In the genomic region with DNA sequence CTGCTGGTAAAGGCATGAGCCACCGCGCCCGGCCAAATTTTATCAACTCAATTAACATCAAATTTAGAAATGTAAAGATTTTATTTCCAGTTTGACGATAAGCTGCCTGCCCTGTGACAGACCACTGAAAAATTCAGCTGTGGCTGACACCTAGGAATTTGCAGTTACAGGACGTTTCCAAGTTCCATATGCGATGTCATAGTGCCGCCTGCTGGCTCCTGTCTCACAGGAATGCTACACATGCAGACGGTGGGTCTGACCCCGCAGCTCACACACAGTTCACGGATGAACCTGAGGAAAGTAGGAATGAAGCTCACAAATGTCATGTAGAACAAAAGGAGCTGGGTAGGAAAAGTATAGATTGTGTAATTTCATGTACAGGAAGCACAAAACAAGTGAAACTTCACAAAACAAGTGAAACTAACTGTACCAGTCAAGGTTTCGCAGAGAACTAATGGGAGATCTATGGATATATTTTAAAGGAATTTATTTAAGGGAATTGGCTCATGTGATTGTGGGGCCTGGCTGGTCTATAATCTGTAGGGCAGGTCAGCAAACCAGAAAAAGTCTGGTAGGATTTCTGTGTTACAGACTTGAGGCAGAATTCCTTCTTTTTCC, we compare ENCODE assay signal across 8 cellular contexts. TPM values are rescaled to one million over a fixed set of nuclear protein-coding genes. Genes with fewer than 3 reads are reported as not detected.
DNase-seq lines count a peak whose midpoint lies in the region; ATAC-seq and TF ChIP-seq lines count a peak whose summit lies in the region.

No MANE protein-coding gene starts in this region.

- ATAC-seq in HG03108 (IDR thresholded peaks at IDR 0.05; ENCODE audit: unreplicated experiment), result no peak

- H4K20me1 ChIP-seq in DOHH2 (ENCODE audit: control insufficient read depth, insufficient read depth, low read depth, low read length), result no peaks in the 10 kb centered on the region

- H3K4me2 ChIP-seq in DOHH2 (ENCODE audit: low read length), result no peak overlapping the region

- peak; percentile 80 for DNase-seq in LoVo (ENCODE audit: low spot score)
- peak; percentile 64 for DNase-seq in SIG-M5 treated with dmso at 0.1 percent for 504 hours (lab: John Stamatoyannopoulos, UW; ENCODE audit: unreplicated experiment)
- DNase-seq in activated T-helper 9 cell treated with anti-CD3 and anti-CD28 coated beads, Interleukin-2, amount 50 U/mL, for 16 hours (ENCODE audit: low read depth), result peak; percentile 61
- peak; percentile 78 to 93 for DNase-seq in foreskin fibroblast
- DNase-seq in occipital lobe (lab: John Stamatoyannopoulos, UW), result peak; percentile 64
- peak in 48 of 49 donors; percentile 2 to 89 (median 63) for DNase-seq in substantia nigra (lab: John Stamatoyannopoulos, UW)

- no peaks in the 10 kb centered on the region for H3K9me2 ChIP-seq in DOHH2 (replicated peaks; ENCODE audit: control insufficient read depth, low read length)

- no peaks in the 10 kb centered on the region for H3K9me3 ChIP-seq in DOHH2 (ENCODE audit: control insufficient read depth, insufficient read depth, low read length)

- H3K4me1 ChIP-seq in DOHH2 (ENCODE audit: control insufficient read depth, low read length), result no peaks in the 10 kb centered on the region

- no peaks in the 10 kb centered on the region for H3K79me2 ChIP-seq in DOHH2 (ENCODE audit: control insufficient read depth, low read length)

- H3K27me3 ChIP-seq in DOHH2 (ENCODE audit: control insufficient read depth, low read length), result peaks cover 27% of the 10 kb centered on the region

- TF ChIP-seq CTCF in DOHH2 (IDR thresholded peaks at IDR 0.05; ENCODE audit: low read depth, low read length, poor library complexity, severe bottlenecking) (peak; percentile 81), foreskin fibroblast (IDR thresholded peaks at IDR 0.05; ENCODE audit: low read depth, low read length) (peak; percentile 93)

- no peak overlapping the region for H3K4me3 ChIP-seq in DOHH2 (ENCODE audit: low read length)
- no peak overlapping the region for H3K4me3 ChIP-seq in foreskin fibroblast (ENCODE audit: low read depth in 1 of 2, low read length in 2 of 2)

- no peak overlapping the region for H3K27ac ChIP-seq in DOHH2 (ENCODE audit: low read depth, low read length)
- no peak overlapping the region for H3K27ac ChIP-seq in substantia nigra (ENCODE audit: low read depth, low read length, poor library complexity, severe bottlenecking)

- no peaks in the 10 kb centered on the region for H3K36me3 ChIP-seq in DOHH2 (ENCODE audit: control insufficient read depth, low read length)

- H3F3A ChIP-seq in DOHH2 (ENCODE audit: control insufficient read depth, insufficient read depth), result no peaks in the 10 kb centered on the region

RNA-seq across cellular contexts. Expression of a gene that starts 13.2 kb away (rescaled TPM):
- 40.1 TPM for total RNA-seq in occipital lobe

RNA-seq across cellular contexts. Expression of a gene that starts 50.5 kb away (rescaled TPM):
- total RNA-seq in occipital lobe, result 94.7 TPM

RNA-seq across cellular contexts. Expression of a gene that starts 56.6 kb away (rescaled TPM):
- 66.3 TPM for total RNA-seq in occipital lobe
